Comparison of ENCODE assay signal across 11 cellular contexts in genomic region chr12:8084351-8084750, GRCh38. TPM values are rescaled to one million over a fixed set of nuclear protein-coding genes. Genes with fewer than 3 reads are reported as not detected.
A peak's percentile ranks its signal among the peaks of the same experiment; 100 is the strongest.
DNase-seq lines count a peak whose midpoint lies in the region; ATAC-seq, FAIRE-seq and TF ChIP-seq lines count a peak whose summit lies in the region.
"Not testable (repeated sequence)": the region's sequence is repeated elsewhere in the genome, so short reads cannot be mapped to it uniquely, and the experiment has no call there.
"Had no signal": no experiment of that assay in that cellular context is flagged by ENCODE, and none has a peak within 500 bp of the region (broad histone marks: within the 10 kb centered on the region; RNA-seq: fewer than 3 reads in every experiment).

No MANE protein-coding gene starts in this region.

- H3K4me1 Mint-ChIP-seq in CD4-positive, alpha-beta memory T cell: peaks cover 51 to 82% (median 67%) of the 10 kb centered on the region in 4 donors
- peaks cover 63% of the 10 kb centered on the region for H3K4me1 Mint-ChIP-seq in activated CD4-positive, alpha-beta T cell treated with anti-CD3 and anti-CD28 coated beads for 36 hours
- H3K4me1 Mint-ChIP-seq in activated naive CD8-positive, alpha-beta T cell treated with anti-CD3 and anti-CD28 coated beads, Interleukin-2, amount 50 U/mL, for 24 hours: peaks cover 73% of the 10 kb centered on the region
- H3K4me1 Mint-ChIP-seq in progenitor cell of endocrine pancreas (ENCODE audit: low read depth): peaks cover 23% of the 10 kb centered on the region

- not testable (repeated sequence) for H3F3A ChIP-seq in Loucy (ENCODE audit: low read depth)

- ATAC-seq in activated CD4-positive, alpha-beta T cell treated with anti-CD3 and anti-CD28 coated beads for 36 hours; activated naive CD8-positive, alpha-beta T cell treated with anti-CD3 and anti-CD28 coated beads, Interleukin-2, amount 50 U/mL, for 24 hours; HepG2: not testable (repeated sequence)

- H3K4me2 ChIP-seq in Loucy (ENCODE audit: low read depth, low read length, poor library complexity, severe bottlenecking) (peak overlapping the region; percentile 92), HepG2 (ENCODE audit: low read depth, low read length) (peak overlapping the region; percentile 81; the same call in 1 of the 2 replicates)

- H3K4me3 ChIP-seq in CD4-positive, alpha-beta memory T cell (ENCODE audit: low read length in 2 of 2); HepG2 (replicated peaks in 1 of 3; ENCODE audit: insufficient read depth in 1 of 3, low read depth in 2 of 3, low read length in 3 of 3): not testable (repeated sequence)
- H3K4me3 ChIP-seq in Loucy (ENCODE audit: low read length, poor library complexity, severe bottlenecking): peak overlapping the region; percentile 94

- FAIRE-seq in HepG2 (lab: Jason Lieb, UNC): not testable (repeated sequence)

- not testable (repeated sequence) for H3K9me3 Mint-ChIP-seq in CD4-positive, alpha-beta memory T cell; activated CD4-positive, alpha-beta T cell treated with anti-CD3 and anti-CD28 coated beads for 36 hours (ENCODE audit: low read depth); activated naive CD8-positive, alpha-beta T cell treated with anti-CD3 and anti-CD28 coated beads, Interleukin-2, amount 50 U/mL, for 24 hours; progenitor cell of endocrine pancreas (ENCODE audit: low read depth)

- BruUV-seq in HepG2 (replicated peaks; lab: Mats Ljungman, UMichigan): not testable (repeated sequence)

- TF ChIP-seq EP300 in HepG2 (IDR thresholded peaks at IDR 0.05; ENCODE audit: low read depth in 2 of 2, low read length in 2 of 2); HepG2 (CRISPR knock-in tag; IDR thresholded peaks at IDR 0.05; ENCODE audit: borderline replicate concordance): not testable (repeated sequence)

- H3K27ac ChIP-seq in CD4-positive, alpha-beta memory T cell (ENCODE audit: low read depth, low read length): peak overlapping the region; percentile 84
- not testable (repeated sequence) for H3K27ac ChIP-seq in HepG2 (ENCODE audit: extremely low read length, insufficient read depth, low read length)

- H2AFZ ChIP-seq in Loucy (ENCODE audit: low read length); HepG2 (ENCODE audit: low read length): not testable (repeated sequence)

- H4K20me1 ChIP-seq in Loucy (ENCODE audit: insufficient read depth, low read length, poor library complexity, severe bottlenecking); HepG2 (ENCODE audit: insufficient read depth, low read length): not testable (repeated sequence)

- intact Hi-C loops in CD4-positive, alpha-beta memory T cell (cut with micrococcal nuclease): loop anchor here (5.0 kb wide), 1 partner anchor 442 kb away; no protein-coding TSS in a partner anchor
- intact Hi-C loops in activated CD4-positive, alpha-beta T cell treated with anti-CD3 and anti-CD28 coated beads for 36 hours (cut with DNase I, micrococcal nuclease): loop anchor here (5.0 kb wide), 3 partner anchors 222 to 1067 kb away; partner anchors contain the start of gene LPCAT3 (in 1 of the 2)
- intact Hi-C loops in HepG2 (cut with micrococcal nuclease; ENCODE audit: unreplicated experiment): loop anchor here (5.0 kb wide), 1 partner anchor 52 kb away; the partner anchor contains the start of gene FOXJ2

- POLR2A ChIA-PET in CD4-positive, alpha-beta memory T cell (lab: Charles Lee; ENCODE audit: partially characterized antibody): interaction anchor here (0.6 to 1.5 kb wide), 2 partner anchors 12 to 14 kb away, joined by 3 read pairs; no protein-coding TSS in a partner anchor
- POLR2A ChIA-PET in activated CD4-positive, alpha-beta T cell treated with anti-CD3 and anti-CD28 coated beads for 36 hours (lab: Charles Lee); HepG2 (lab: Yijun Ruan, JAX): not testable (repeated sequence)

- 83% methylated on average over 3 of the region's 3 CpGs for WGBS in HepG2 (ENCODE audit: low lambda C conversion rate)

- not testable (repeated sequence) for H3K9me3 ChIP-seq in CD4-positive, alpha-beta memory T cell (ENCODE audit: control insufficient read depth in 1 of 2, low read length in 2 of 2); Loucy (ENCODE audit: insufficient read depth, low read depth, low read length); HepG2 (ENCODE audit: low read length)

- H3K36me3 ChIP-seq in CD4-positive, alpha-beta memory T cell (ENCODE audit: insufficient read depth, low read length); Loucy (ENCODE audit: insufficient read depth, low read length); HepG2 (replicated peaks in 1 of 2; ENCODE audit: control insufficient read depth in 1 of 2, insufficient read depth in 2 of 2, low read length in 2 of 2): not testable (repeated sequence)

- in situ Hi-C loops in HepG2 (cut with HindIII; ENCODE audit: extremely low pct_ligation_motif_present, low pct_unique_long_range_greater_than_20kb): not testable (repeated sequence)

- H3K9me2 ChIP-seq in Loucy (replicated peaks; ENCODE audit: low read depth, low read length): not testable (repeated sequence)

- TF ChIP-seq RAD21 in HepG2 (CRISPR knock-in tag; IDR thresholded peaks at IDR 0.05): not testable (repeated sequence)

- TF ChIP-seq CTCF in Loucy (conservative IDR thresholded peaks at IDR 0.05; ENCODE audit: low read length); HepG2 (CRISPR knock-in tag; IDR thresholded peaks at IDR 0.05); progenitor cell of endocrine pancreas (IDR thresholded peaks at IDR 0.05; ENCODE audit: unreplicated experiment): not testable (repeated sequence)

- H3K4me1 ChIP-seq in CD4-positive, alpha-beta memory T cell (ENCODE audit: insufficient read depth, low read length): peaks cover 85% of the 10 kb centered on the region
- H3K4me1 ChIP-seq in Loucy (ENCODE audit: insufficient read depth, low read length, poor library complexity, severe bottlenecking) (peaks cover 66% of the 10 kb centered on the region), HepG2 (ENCODE audit: insufficient read depth, low read length) (peaks cover 29% of the 10 kb centered on the region)

- H3K79me2 ChIP-seq in Loucy (ENCODE audit: insufficient read depth, low read length): peaks cover 88% of the 10 kb centered on the region
- peaks cover 29% of the 10 kb centered on the region for H3K79me2 ChIP-seq in HepG2 (ENCODE audit: insufficient read depth, low read length)

- not testable (repeated sequence) for H3K9ac ChIP-seq in Loucy (ENCODE audit: low read depth, low read length, poor library complexity, severe bottlenecking); HepG2 (ENCODE audit: insufficient read depth, low read depth, low read length)

- not testable (repeated sequence) for TF ChIP-seq POLR2A in HepG2 (IDR thresholded peaks at IDR 0.05; ENCODE audit: insufficient read depth in 1 of 2, low read depth in 2 of 2, low read length in 2 of 2)

- H3K27me3 Mint-ChIP-seq in CD4-positive, alpha-beta memory T cell; activated CD4-positive, alpha-beta T cell treated with anti-CD3 and anti-CD28 coated beads for 36 hours; activated naive CD8-positive, alpha-beta T cell treated with anti-CD3 and anti-CD28 coated beads, Interleukin-2, amount 50 U/mL, for 24 hours; progenitor cell of endocrine pancreas: not testable (repeated sequence)

- peaks cover 7 to 31% of the 10 kb centered on the region in 2 donors for H3K36me3 Mint-ChIP-seq in CD4-positive, alpha-beta memory T cell
- peaks cover 26% of the 10 kb centered on the region for H3K36me3 Mint-ChIP-seq in activated CD4-positive, alpha-beta T cell treated with anti-CD3 and anti-CD28 coated beads for 36 hours (ENCODE audit: low read depth)
- peaks cover 24% of the 10 kb centered on the region for H3K36me3 Mint-ChIP-seq in activated naive CD8-positive, alpha-beta T cell treated with anti-CD3 and anti-CD28 coated beads, Interleukin-2, amount 50 U/mL, for 24 hours (ENCODE audit: low read depth)
- not testable (repeated sequence) for H3K36me3 Mint-ChIP-seq in progenitor cell of endocrine pancreas (ENCODE audit: insufficient read depth)

- not testable (repeated sequence) for DNase-seq in CD4-positive, alpha-beta memory T cell; HepG2 (ENCODE audit: low spot score); progenitor cell of endocrine pancreas (ENCODE audit: low spot score, unreplicated experiment)
- peak; percentile 70 for DNase-seq in activated CD4-positive, alpha-beta T cell treated with anti-CD3 and anti-CD28 coated beads for 36 hours
- peak; percentile 39 to 53 for DNase-seq in activated T-cell treated with anti-CD3 and anti-CD28 coated beads, Interleukin-2, amount 50 U/mL, for 48 hours
- peak; percentile 48 for DNase-seq in activated naive CD8-positive, alpha-beta T cell treated with anti-CD3 and anti-CD28 coated beads, Interleukin-2, amount 50 U/mL, for 24 hours
- peak; percentile 63 for DNase-seq in stimulated activated CD8-positive, alpha-beta memory T cell treated with anti-CD3 and anti-CD28 coated beads, Interleukin-4, amount 100 ng/mL, for 48 hours

- H3K27me3 ChIP-seq in CD4-positive, alpha-beta memory T cell (ENCODE audit: insufficient read depth, low read length); Loucy (ENCODE audit: insufficient read depth, low read length, poor library complexity, severe bottlenecking); HepG2 (ENCODE audit: control insufficient read depth in 1 of 2, insufficient read depth in 2 of 2, low read length in 2 of 2): not testable (repeated sequence)

- peak overlapping the region; percentile 79 to 96 (median 89) for H3K27ac Mint-ChIP-seq in CD4-positive, alpha-beta memory T cell
- peak overlapping the region; percentile 98 for H3K27ac Mint-ChIP-seq in activated CD4-positive, alpha-beta T cell treated with anti-CD3 and anti-CD28 coated beads for 36 hours
- H3K27ac Mint-ChIP-seq in activated naive CD8-positive, alpha-beta T cell treated with anti-CD3 and anti-CD28 coated beads, Interleukin-2, amount 50 U/mL, for 24 hours: peak overlapping the region; percentile 95
- peak overlapping the region; percentile 82 for H3K27ac Mint-ChIP-seq in progenitor cell of endocrine pancreas

- peak overlapping the region; percentile 73 to 98 (median 81) for H3K4me3 Mint-ChIP-seq in CD4-positive, alpha-beta memory T cell
- H3K4me3 Mint-ChIP-seq in activated CD4-positive, alpha-beta T cell treated with anti-CD3 and anti-CD28 coated beads for 36 hours: peak overlapping the region; percentile 98
- peak overlapping the region; percentile 99 for H3K4me3 Mint-ChIP-seq in activated naive CD8-positive, alpha-beta T cell treated with anti-CD3 and anti-CD28 coated beads, Interleukin-2, amount 50 U/mL, for 24 hours
- H3K4me3 Mint-ChIP-seq in progenitor cell of endocrine pancreas (ENCODE audit: low read depth): peak overlapping the region; percentile 61

- CTCF ChIA-PET in CD4-positive, alpha-beta memory T cell (lab: Charles Lee; ENCODE audit: partially characterized antibody); HepG2 (lab: Yijun Ruan, JAX; ENCODE audit: low intra/inter-chr PET ratio, low total read pairs): not testable (repeated sequence)
- CTCF ChIA-PET in activated CD4-positive, alpha-beta T cell treated with anti-CD3 and anti-CD28 coated beads for 36 hours (lab: Charles Lee): interaction anchor here (0.7 kb wide), 1 partner anchor 413 kb away, joined by 3 read pairs; no protein-coding TSS in a partner anchor

RNA-seq across cellular contexts. Expression of gene NECAP1, which starts 2.3 kb away (rescaled TPM):
- total RNA-seq in CD4-positive, alpha-beta memory T cell: 10 to 100 TPM; 59.2 to 59.5 TPM
- 10 to 100 TPM; 24.3 to 29.3 TPM for polyA plus RNA-seq in CD4-positive, alpha-beta memory T cell
- total RNA-seq in activated CD4-positive, alpha-beta T cell treated with anti-CD3 and anti-CD28 coated beads for 36 hours: 10 to 100 TPM; 29.4 to 29.8 TPM
- total RNA-seq in HepG2 (2016; rRNA removed; fragmentation: Illumina TruSeq; extraction: Trizol) (28.4 and 33.8 TPM in 2 replicates), progenitor cell of endocrine pancreas (39.2 and 43.2 TPM in 2 replicates)
- 3.8 and 4.0 TPM in 2 replicates for total RNA-seq in HepG2 (2016; cell fraction: cytosol; rRNA removed; fragmentation: Illumina TruSeq; extraction: Trizol; ENCODE audit: low read depth)
- 28.8 and 35.2 TPM in 2 replicates for total RNA-seq in HepG2 (2016; cell fraction: insoluble cytoplasmic fraction; rRNA removed; fragmentation: Illumina TruSeq; extraction: Trizol)
- 10.9 and 13.5 TPM in 2 replicates for total RNA-seq in HepG2 (2016; cell fraction: membrane; rRNA removed; fragmentation: Illumina TruSeq; extraction: Trizol)
- total RNA-seq in HepG2 (2016; cell fraction: nucleus; rRNA removed; fragmentation: Illumina TruSeq; extraction: Trizol): 19.3 and 24.6 TPM in 2 replicates
- 17.7 and 24.4 TPM in 2 replicates for polyA plus RNA-seq in HepG2 (2011; rRNA removed)
- polyA plus RNA-seq in HepG2 (2011; cell fraction: cytosol; rRNA removed): 23.1 and 25.7 TPM in 2 replicates
- 23.3 and 25.9 TPM in 2 replicates for polyA plus RNA-seq in HepG2 (2011; cell fraction: nucleus; rRNA removed)
- 13.2 and 15.4 TPM in 2 replicates for polyA plus RNA-seq in HepG2 (2012)
- 1.1 and 1.3 TPM in 2 replicates for polyA plus RNA-seq in HepG2 (2016; cell fraction: cytosol; fragmentation: Illumina TruSeq; extraction: Trizol; ENCODE audit: low read depth)
- 29.8 and 32.2 TPM in 2 replicates for polyA plus RNA-seq in HepG2 (2016; cell fraction: insoluble cytoplasmic fraction; fragmentation: Illumina TruSeq; extraction: Trizol; ENCODE audit: low read depth)
- polyA plus RNA-seq in HepG2 (2016; cell fraction: membrane; fragmentation: Illumina TruSeq; extraction: Trizol; ENCODE audit: low read depth): 3.2 and 4.2 TPM in 2 replicates
- polyA plus RNA-seq in HepG2 (2016; cell fraction: nucleus; fragmentation: Illumina TruSeq; extraction: Trizol; ENCODE audit: insufficient read depth, low read depth): 25.5 and 30.5 TPM in 2 replicates
- 23.1 and 37.5 TPM in 2 replicates for polyA minus RNA-seq in HepG2 (2011; rRNA and poly(A)+ RNA removed; ENCODE audit: low replicate concordance)
- 20.2 and 23.5 TPM in 2 replicates for polyA minus RNA-seq in HepG2 (2011; cell fraction: cytosol; rRNA and poly(A)+ RNA removed)
- polyA minus RNA-seq in HepG2 (2011; cell fraction: nucleus; rRNA and poly(A)+ RNA removed): 20.9 and 33.4 TPM in 2 replicates

RNA-seq across cellular contexts. Expression of gene C3AR1, which starts 18.2 kb away (rescaled TPM):
- total RNA-seq in CD4-positive, alpha-beta memory T cell: 1 to 10 TPM; 4.6 to 6.1 TPM
- polyA plus RNA-seq in CD4-positive, alpha-beta memory T cell: 10 to 100 TPM in 1 of 2 donors, 1 to 10 TPM in 1; 8.6 to 10.6 TPM
- total RNA-seq in activated CD4-positive, alpha-beta T cell treated with anti-CD3 and anti-CD28 coated beads for 36 hours: under 1 TPM; 0.33 to 0.57 TPM
- total RNA-seq in HepG2 (2016; rRNA removed; fragmentation: Illumina TruSeq; extraction: Trizol): not detected in 2 replicates
- not detected in 2 replicates for total RNA-seq in HepG2 (2016; cell fraction: cytosol; rRNA removed; fragmentation: Illumina TruSeq; extraction: Trizol; ENCODE audit: low read depth)
- total RNA-seq in HepG2 (2016; cell fraction: insoluble cytoplasmic fraction; rRNA removed; fragmentation: Illumina TruSeq; extraction: Trizol): not detected in 2 replicates
- total RNA-seq in HepG2 (2016; cell fraction: membrane; rRNA removed; fragmentation: Illumina TruSeq; extraction: Trizol): not detected in 2 replicates
- not detected in 2 replicates for total RNA-seq in HepG2 (2016; cell fraction: nucleus; rRNA removed; fragmentation: Illumina TruSeq; extraction: Trizol)
- not detected in 2 replicates for polyA plus RNA-seq in HepG2 (2011; rRNA removed)
- not detected in 2 replicates for polyA plus RNA-seq in HepG2 (2011; cell fraction: cytosol; rRNA removed)
- not detected in 2 replicates for polyA plus RNA-seq in HepG2 (2011; cell fraction: nucleus; rRNA removed)
- not detected in 2 replicates for polyA plus RNA-seq in HepG2 (2012)
- not detected in 2 replicates for polyA plus RNA-seq in HepG2 (2016; cell fraction: cytosol; fragmentation: Illumina TruSeq; extraction: Trizol; ENCODE audit: low read depth)
- polyA plus RNA-seq in HepG2 (2016; cell fraction: insoluble cytoplasmic fraction; fragmentation: Illumina TruSeq; extraction: Trizol; ENCODE audit: low read depth): not detected in 2 replicates
- not detected in 2 replicates for polyA plus RNA-seq in HepG2 (2016; cell fraction: membrane; fragmentation: Illumina TruSeq; extraction: Trizol; ENCODE audit: low read depth)
- polyA plus RNA-seq in HepG2 (2016; cell fraction: nucleus; fragmentation: Illumina TruSeq; extraction: Trizol; ENCODE audit: insufficient read depth, low read depth): not detected in 2 replicates
- polyA minus RNA-seq in HepG2 (2011; rRNA and poly(A)+ RNA removed; ENCODE audit: low replicate concordance): not detected in 2 replicates
- not detected in 2 replicates for polyA minus RNA-seq in HepG2 (2011; cell fraction: cytosol; rRNA and poly(A)+ RNA removed)
- not detected in 2 replicates for polyA minus RNA-seq in HepG2 (2011; cell fraction: nucleus; rRNA and poly(A)+ RNA removed)
- total RNA-seq in progenitor cell of endocrine pancreas: not detected in 2 replicates
- total RNA-seq: epithelial cell of proximal tubule, GM23338 had no signal
- polyA plus RNA-seq: GM23338 had no signal

RNA-seq across cellular contexts. Expression of gene CLEC4A, which starts 39.1 kb away (rescaled TPM):
- 1 to 10 TPM; 1.2 to 2.1 TPM for total RNA-seq in CD4-positive, alpha-beta memory T cell
- polyA plus RNA-seq in CD4-positive, alpha-beta memory T cell: 1 to 10 TPM in 1 of 2 donors, under 1 TPM in 1; 0.69 to 1.2 TPM
- total RNA-seq in activated CD4-positive, alpha-beta T cell treated with anti-CD3 and anti-CD28 coated beads for 36 hours: not detected
- total RNA-seq in HepG2 (2016; rRNA removed; fragmentation: Illumina TruSeq; extraction: Trizol) (not detected in 2 replicates), progenitor cell of endocrine pancreas (0.36 and 1.0 TPM in 2 replicates)
- not detected in 2 replicates for total RNA-seq in HepG2 (2016; cell fraction: cytosol; rRNA removed; fragmentation: Illumina TruSeq; extraction: Trizol; ENCODE audit: low read depth)
- total RNA-seq in HepG2 (2016; cell fraction: insoluble cytoplasmic fraction; rRNA removed; fragmentation: Illumina TruSeq; extraction: Trizol): 0.41 TPM in 1 of 2 replicates, not detected in the other
- total RNA-seq in HepG2 (2016; cell fraction: membrane; rRNA removed; fragmentation: Illumina TruSeq; extraction: Trizol): 0.14 TPM in 1 of 2 replicates, not detected in the other
- total RNA-seq in HepG2 (2016; cell fraction: nucleus; rRNA removed; fragmentation: Illumina TruSeq; extraction: Trizol): 0.50 TPM in 1 of 2 replicates, not detected in the other
- polyA plus RNA-seq in HepG2 (2011; rRNA removed): 0.50 and 0.55 TPM in 2 replicates
- polyA plus RNA-seq in HepG2 (2011; cell fraction: cytosol; rRNA removed): 0.08 TPM in 1 of 2 replicates, not detected in the other
- 1.1 and 1.2 TPM in 2 replicates for polyA plus RNA-seq in HepG2 (2011; cell fraction: nucleus; rRNA removed)
- 0.55 and 0.60 TPM in 2 replicates for polyA plus RNA-seq in HepG2 (2012)
- polyA plus RNA-seq in HepG2 (2016; cell fraction: cytosol; fragmentation: Illumina TruSeq; extraction: Trizol; ENCODE audit: low read depth): 0.17 and 0.19 TPM in 2 replicates
- polyA plus RNA-seq in HepG2 (2016; cell fraction: insoluble cytoplasmic fraction; fragmentation: Illumina TruSeq; extraction: Trizol; ENCODE audit: low read depth): not detected in 2 replicates
- not detected in 2 replicates for polyA plus RNA-seq in HepG2 (2016; cell fraction: membrane; fragmentation: Illumina TruSeq; extraction: Trizol; ENCODE audit: low read depth)
- 1.0 and 1.4 TPM in 2 replicates for polyA plus RNA-seq in HepG2 (2016; cell fraction: nucleus; fragmentation: Illumina TruSeq; extraction: Trizol; ENCODE audit: insufficient read depth, low read depth)
- polyA minus RNA-seq in HepG2 (2011; rRNA and poly(A)+ RNA removed; ENCODE audit: low replicate concordance): 0.90 TPM in 1 of 2 replicates, not detected in the other
- not detected in 2 replicates for polyA minus RNA-seq in HepG2 (2011; cell fraction: cytosol; rRNA and poly(A)+ RNA removed)
- 0.62 and 1.0 TPM in 2 replicates for polyA minus RNA-seq in HepG2 (2011; cell fraction: nucleus; rRNA and poly(A)+ RNA removed)
- total RNA-seq: epithelial cell of proximal tubule, GM23338, HT1080 had no signal

RNA-seq across cellular contexts. Expression of gene FOXJ2, which starts 51.8 kb away (rescaled TPM):
- total RNA-seq in CD4-positive, alpha-beta memory T cell: 10 to 100 TPM; 32.4 to 33.4 TPM
- 10 to 100 TPM in 1 of 2 donors, 1 to 10 TPM in 1; 4.8 to 18.3 TPM for polyA plus RNA-seq in CD4-positive, alpha-beta memory T cell
- total RNA-seq in activated CD4-positive, alpha-beta T cell treated with anti-CD3 and anti-CD28 coated beads for 36 hours: 10 to 100 TPM; 14.8 to 16.5 TPM
- total RNA-seq in HepG2 (2016; rRNA removed; fragmentation: Illumina TruSeq; extraction: Trizol): 2.2 and 3.0 TPM in 2 replicates
- total RNA-seq in HepG2 (2016; cell fraction: cytosol; rRNA removed; fragmentation: Illumina TruSeq; extraction: Trizol; ENCODE audit: low read depth): 0.40 and 0.79 TPM in 2 replicates
- 1.9 and 2.6 TPM in 2 replicates for total RNA-seq in HepG2 (2016; cell fraction: insoluble cytoplasmic fraction; rRNA removed; fragmentation: Illumina TruSeq; extraction: Trizol)
- total RNA-seq in HepG2 (2016; cell fraction: membrane; rRNA removed; fragmentation: Illumina TruSeq; extraction: Trizol): 1.6 and 1.8 TPM in 2 replicates
- 3.4 and 3.8 TPM in 2 replicates for total RNA-seq in HepG2 (2016; cell fraction: nucleus; rRNA removed; fragmentation: Illumina TruSeq; extraction: Trizol)
- polyA plus RNA-seq in HepG2 (2011; rRNA removed): 2.4 and 2.9 TPM in 2 replicates
- polyA plus RNA-seq in HepG2 (2011; cell fraction: cytosol; rRNA removed): 1.2 and 1.3 TPM in 2 replicates
- polyA plus RNA-seq in HepG2 (2011; cell fraction: nucleus; rRNA removed): 4.7 and 5.1 TPM in 2 replicates
- polyA plus RNA-seq in HepG2 (2012): 2.9 and 4.3 TPM in 2 replicates
- 0.14 and 0.19 TPM in 2 replicates for polyA plus RNA-seq in HepG2 (2016; cell fraction: cytosol; fragmentation: Illumina TruSeq; extraction: Trizol; ENCODE audit: low read depth)
- polyA plus RNA-seq in HepG2 (2016; cell fraction: insoluble cytoplasmic fraction; fragmentation: Illumina TruSeq; extraction: Trizol; ENCODE audit: low read depth): 2.9 and 3.1 TPM in 2 replicates
- polyA plus RNA-seq in HepG2 (2016; cell fraction: membrane; fragmentation: Illumina TruSeq; extraction: Trizol; ENCODE audit: low read depth): 0.69 and 0.73 TPM in 2 replicates
- polyA plus RNA-seq in HepG2 (2016; cell fraction: nucleus; fragmentation: Illumina TruSeq; extraction: Trizol; ENCODE audit: insufficient read depth, low read depth): 6.6 and 7.8 TPM in 2 replicates
- 4.0 and 8.3 TPM in 2 replicates for polyA minus RNA-seq in HepG2 (2011; rRNA and poly(A)+ RNA removed; ENCODE audit: low replicate concordance)
- 1.7 and 1.9 TPM in 2 replicates for polyA minus RNA-seq in HepG2 (2011; cell fraction: cytosol; rRNA and poly(A)+ RNA removed)
- polyA minus RNA-seq in HepG2 (2011; cell fraction: nucleus; rRNA and poly(A)+ RNA removed): 2.8 and 3.6 TPM in 2 replicates
- total RNA-seq in progenitor cell of endocrine pancreas: 20.0 and 20.8 TPM in 2 replicates
